14 cellular contexts compared by ENCODE assay signal in genomic region chrX:110397353-110397752, GRCh38. TPM values are rescaled to one million over a fixed set of nuclear protein-coding genes. Genes with fewer than 3 reads are reported as not detected.
A peak's percentile ranks its signal among the peaks of the same experiment; 100 is the strongest.
DNase-seq lines count a peak whose midpoint lies in the region; ATAC-seq, FAIRE-seq and TF ChIP-seq lines count a peak whose summit lies in the region.
"Had no signal": no experiment of that assay in that cellular context is flagged by ENCODE, and none has a peak within 500 bp of the region (broad histone marks: within the 10 kb centered on the region; RNA-seq: fewer than 3 reads in every experiment).

No MANE protein-coding gene starts in this region.

- in situ Hi-C loops in GM23248 (cut with MboI): no loop called here

- no peak overlapping the region for H2AK5ac ChIP-seq in trophoblast cell (ENCODE audit: low read length)

- H3F3A ChIP-seq in GM23248 (ENCODE audit: insufficient read depth): peaks cover 12% of the 10 kb centered on the region; the same call in 1 of the 2 replicates

- H3K9ac ChIP-seq in GM23248 (no peak overlapping the region), trophoblast cell (ENCODE audit: low read length) (no peak overlapping the region)

- H3K14ac ChIP-seq in trophoblast cell (ENCODE audit: low read length): no peak overlapping the region

- no peak overlapping the region for H4K12ac ChIP-seq in trophoblast cell (ENCODE audit: low read depth, low read length)

- H3K79me2 ChIP-seq in GM23248 (ENCODE audit: insufficient read depth) (no peaks in the 10 kb centered on the region), trophoblast cell (ENCODE audit: control insufficient read depth, insufficient read depth, low read length, poor library complexity) (peaks cover 2% of the 10 kb centered on the region)

- H3K27me3 ChIP-seq in GM23248 (replicated peaks; ENCODE audit: insufficient read depth) (no peaks in the 10 kb centered on the region), trophoblast cell (ENCODE audit: insufficient read depth, low read length) (no peaks in the 10 kb centered on the region)

- H2BK5ac ChIP-seq in trophoblast cell (ENCODE audit: low read depth, low read length, poor library complexity): no peak overlapping the region

- H2BK120ac ChIP-seq in trophoblast cell (ENCODE audit: insufficient read depth, low read length, poor library complexity): peak overlapping the region; percentile 17

- no peak overlapping the region for H2AFZ ChIP-seq in GM23248
- H2AFZ ChIP-seq in trophoblast cell (ENCODE audit: insufficient read depth, low read length, poor library complexity): no peak overlapping the region

- H3K79me1 ChIP-seq in trophoblast cell (ENCODE audit: low read length): peaks cover 5% of the 10 kb centered on the region

- H3K27ac ChIP-seq in GM23248: 0 out of 2 replicates have a peak overlapping the region, but pooled peaks have one; percentile 12
- no peak overlapping the region for H3K27ac ChIP-seq in trophoblast cell (ENCODE audit: low read depth, low read length)

- H3K18ac ChIP-seq in trophoblast cell (ENCODE audit: low read length): no peak overlapping the region

- H3K4ac ChIP-seq in trophoblast cell (ENCODE audit: low read depth, low read length): no peak overlapping the region

- H3K36me3 ChIP-seq in GM23248 (ENCODE audit: low read depth) (no peaks in the 10 kb centered on the region), trophoblast cell (ENCODE audit: control insufficient read depth in 1 of 2, insufficient read depth in 2 of 2, low read length in 2 of 2) (no peaks in the 10 kb centered on the region)

- peak; percentile 70 for FAIRE-seq in RCC 7860 (lab: Jason Lieb, UNC)

- TF ChIP-seq CTCF in epithelial cell of esophagus (IDR thresholded peaks at IDR 0.05; ENCODE audit: insufficient read depth, low read depth, low read length, missing control alignments): no peak

- H3K23ac ChIP-seq in trophoblast cell (ENCODE audit: low read length): no peak overlapping the region

- H4K20me1 ChIP-seq in GM23248 (ENCODE audit: insufficient read depth): no peaks in the 10 kb centered on the region

- DNase-seq in GM23248 (peak; percentile 29), RCC 7860 (ENCODE audit: low spot score) (peak; percentile 38), epithelial cell of esophagus (ENCODE audit: low read depth) (peak; percentile 39), trophoblast cell (no peak), hippocampal formation (lab: John Stamatoyannopoulos, UW) (no peak), HPDE6-E6E7 (ENCODE audit: extremely low spot score) (no peak)
- DNase-seq: C1 segment of cervical spinal cord, DMS79 treated with DMSO at 0.1 percent for 48 hours, HCEC 1CT, NCI-H1694 treated with DMSO at 0.1 percent for 48 hours, NCI-H82 had no signal

- ATAC-seq in HG02588 (IDR thresholded peaks at IDR 0.05; ENCODE audit: unreplicated experiment) (no peak), GM18861 (IDR thresholded peaks at IDR 0.05; ENCODE audit: unreplicated experiment) (no peak)
- ATAC-seq: Right ventricle myocardium inferior had no signal

- H3K4me3 ChIP-seq in GM23248 (no peak overlapping the region), epithelial cell of esophagus (ENCODE audit: low read length) (no peak overlapping the region), trophoblast cell (ENCODE audit: low read depth, low read length) (no peak overlapping the region)

- no peak overlapping the region for H4K91ac ChIP-seq in trophoblast cell (ENCODE audit: low read depth, low read length)

- no peak overlapping the region for H3K4me2 ChIP-seq in GM23248 (ENCODE audit: unreplicated experiment)
- no peak overlapping the region for H3K4me2 ChIP-seq in trophoblast cell (ENCODE audit: low read length)

- H2BK12ac ChIP-seq in trophoblast cell (ENCODE audit: low read length): no peak overlapping the region

- no peaks in the 10 kb centered on the region for H3K9me2 ChIP-seq in GM23248 (ENCODE audit: insufficient read depth)

- no peak overlapping the region for H4K8ac ChIP-seq in trophoblast cell (ENCODE audit: low read depth, low read length)

- no peaks in the 10 kb centered on the region for H3K9me3 ChIP-seq in GM23248 (ENCODE audit: low read depth)
- no peaks in the 10 kb centered on the region for H3K9me3 ChIP-seq in trophoblast cell (ENCODE audit: insufficient read depth, low read depth, low read length)

- H3K4me1 ChIP-seq in GM23248 (ENCODE audit: insufficient read depth) (peaks cover 37% of the 10 kb centered on the region), trophoblast cell (ENCODE audit: control insufficient read depth in 1 of 2, insufficient read depth in 2 of 2, low read length in 2 of 2) (peaks cover 15 to 16% of the 10 kb centered on the region in 2 experiments)

RNA-seq across cellular contexts. Expression of gene RTL9, which starts 38.7 kb away (rescaled TPM):
- total RNA-seq in GM23248 (2014; rRNA removed; shearing (Covaris generic)): 0.13 and 0.97 TPM in 2 replicates
- polyA plus RNA-seq in GM23248 (2016; fragmentation: Nextera tagmentation; extraction: Ambion mirVana): 0.06 and 0.20 TPM in 2 replicates
- polyA plus RNA-seq in trophoblast cell (2013): 0.14 and 0.15 TPM in 2 replicates

Comparison
In these comparisons a context has a peak if more than half of its experiments do, and no peak if none do; other contexts are left out.
1. DNase-seq: peak in GM23248 (single experiment), RCC 7860 (single experiment) and epithelial cell of esophagus (single experiment); none in trophoblast cell (0 of 2), hippocampal formation (0 of 2) and HPDE6-E6E7 (single experiment).